In the genomic region with DNA sequence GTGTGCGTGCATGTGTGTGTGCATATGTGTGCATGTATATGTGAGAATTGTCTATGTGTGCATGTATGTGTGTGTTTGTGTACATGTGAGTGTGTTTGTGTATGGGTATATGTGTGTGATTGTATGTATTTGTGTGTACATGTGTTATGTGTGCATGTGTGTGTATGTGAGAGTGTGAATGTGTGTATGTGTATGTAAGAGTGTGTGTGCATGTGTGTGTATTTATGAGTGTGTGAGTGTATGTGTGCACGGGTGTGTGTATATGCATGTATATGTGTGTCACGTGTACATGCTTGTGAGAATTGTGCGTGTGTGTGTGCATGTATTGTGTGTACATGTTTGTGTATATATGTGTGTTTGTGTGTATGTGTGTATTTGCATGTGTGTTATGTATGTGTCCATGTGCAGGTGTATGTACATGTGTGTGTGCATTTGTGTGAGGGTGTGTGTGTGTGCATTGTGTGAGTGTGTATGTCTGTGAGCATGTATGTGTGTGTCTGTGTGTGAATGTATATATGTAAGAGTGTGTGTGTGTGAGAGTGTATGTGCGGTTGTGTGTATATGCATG, we compare ENCODE assay signal across 1 cellular context.
TF ChIP-seq lines count a peak whose summit lies in the region.

No MANE protein-coding gene starts in this region.

TF ChIP-seq in HEK293, 187 proteins besides CTCF, POLR2A, EP300 and RAD21 (continued from another document):
- TF ChIP-seq ZNF391 (tag by site-specific recombination; IDR thresholded peaks at IDR 0.05; ENCODE audit: borderline replicate concordance, low read depth): no peak
- no peak for TF ChIP-seq HOXA7 (CRISPR knock-in tag; IDR thresholded peaks at IDR 0.05; ENCODE audit: borderline replicate concordance)
- TF ChIP-seq, protein P1, sequence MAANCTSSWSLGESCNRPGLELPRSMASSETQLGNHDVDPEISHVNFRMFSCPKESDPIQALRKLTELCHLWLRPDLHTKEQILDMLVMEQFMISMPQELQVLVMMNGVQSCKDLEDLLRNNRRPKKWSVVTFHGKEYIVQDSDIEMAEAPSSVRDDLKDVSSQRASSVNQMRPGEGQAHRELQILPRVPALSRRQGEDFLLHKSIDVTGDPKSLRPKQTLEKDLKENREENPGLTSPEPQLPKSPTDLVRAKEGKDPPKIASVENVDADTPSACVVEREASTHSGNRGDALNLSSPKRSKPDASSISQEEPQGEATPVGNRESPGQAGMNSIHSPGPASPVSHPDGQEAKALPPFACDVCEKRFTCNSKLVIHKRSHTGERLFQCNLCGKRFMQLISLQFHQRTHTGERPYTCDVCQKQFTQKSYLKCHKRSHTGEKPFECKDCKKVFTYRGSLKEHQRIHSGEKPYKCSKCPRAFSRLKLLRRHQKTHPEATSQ (tag by site-specific recombination; IDR thresholded peaks at IDR 0.05): no peak
